In genomic region chr17:74272731-74273201, GRCh38 we compare ENCODE assay signal across 1 cellular context.
TF ChIP-seq lines count a peak whose summit lies in the region.

No MANE protein-coding gene starts in this region.

TF ChIP-seq in GM23338, 12 proteins besides CTCF, POLR2A, EP300 and RAD21 (continued from another document):
- TF ChIP-seq, protein P1, sequence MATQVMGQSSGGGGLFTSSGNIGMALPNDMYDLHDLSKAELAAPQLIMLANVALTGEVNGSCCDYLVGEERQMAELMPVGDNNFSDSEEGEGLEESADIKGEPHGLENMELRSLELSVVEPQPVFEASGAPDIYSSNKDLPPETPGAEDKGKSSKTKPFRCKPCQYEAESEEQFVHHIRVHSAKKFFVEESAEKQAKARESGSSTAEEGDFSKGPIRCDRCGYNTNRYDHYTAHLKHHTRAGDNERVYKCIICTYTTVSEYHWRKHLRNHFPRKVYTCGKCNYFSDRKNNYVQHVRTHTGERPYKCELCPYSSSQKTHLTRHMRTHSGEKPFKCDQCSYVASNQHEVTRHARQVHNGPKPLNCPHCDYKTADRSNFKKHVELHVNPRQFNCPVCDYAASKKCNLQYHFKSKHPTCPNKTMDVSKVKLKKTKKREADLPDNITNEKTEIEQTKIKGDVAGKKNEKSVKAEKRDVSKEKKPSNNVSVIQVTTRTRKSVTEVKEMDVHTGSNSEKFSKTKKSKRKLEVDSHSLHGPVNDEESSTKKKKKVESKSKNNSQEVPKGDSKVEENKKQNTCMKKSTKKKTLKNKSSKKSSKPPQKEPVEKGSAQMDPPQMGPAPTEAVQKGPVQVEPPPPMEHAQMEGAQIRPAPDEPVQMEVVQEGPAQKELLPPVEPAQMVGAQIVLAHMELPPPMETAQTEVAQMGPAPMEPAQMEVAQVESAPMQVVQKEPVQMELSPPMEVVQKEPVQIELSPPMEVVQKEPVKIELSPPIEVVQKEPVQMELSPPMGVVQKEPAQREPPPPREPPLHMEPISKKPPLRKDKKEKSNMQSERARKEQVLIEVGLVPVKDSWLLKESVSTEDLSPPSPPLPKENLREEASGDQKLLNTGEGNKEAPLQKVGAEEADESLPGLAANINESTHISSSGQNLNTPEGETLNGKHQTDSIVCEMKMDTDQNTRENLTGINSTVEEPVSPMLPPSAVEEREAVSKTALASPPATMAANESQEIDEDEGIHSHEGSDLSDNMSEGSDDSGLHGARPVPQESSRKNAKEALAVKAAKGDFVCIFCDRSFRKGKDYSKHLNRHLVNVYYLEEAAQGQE (IDR thresholded peaks at IDR 0.05; ENCODE audit: unreplicated experiment), result no peak
- TF ChIP-seq STAT1 (IDR thresholded peaks at IDR 0.05; ENCODE audit: unreplicated experiment) (no peak), ZNF331 (CRISPR knock-in tag; IDR thresholded peaks at IDR 0.05; ENCODE audit: low read depth) (no peak), JUNB (IDR thresholded peaks at IDR 0.05; ENCODE audit: unreplicated experiment) (no peak), POLR2AphosphoS5 (IDR thresholded peaks at IDR 0.05; ENCODE audit: low read depth) (no peak)
- TF ChIP-seq, protein P2, sequence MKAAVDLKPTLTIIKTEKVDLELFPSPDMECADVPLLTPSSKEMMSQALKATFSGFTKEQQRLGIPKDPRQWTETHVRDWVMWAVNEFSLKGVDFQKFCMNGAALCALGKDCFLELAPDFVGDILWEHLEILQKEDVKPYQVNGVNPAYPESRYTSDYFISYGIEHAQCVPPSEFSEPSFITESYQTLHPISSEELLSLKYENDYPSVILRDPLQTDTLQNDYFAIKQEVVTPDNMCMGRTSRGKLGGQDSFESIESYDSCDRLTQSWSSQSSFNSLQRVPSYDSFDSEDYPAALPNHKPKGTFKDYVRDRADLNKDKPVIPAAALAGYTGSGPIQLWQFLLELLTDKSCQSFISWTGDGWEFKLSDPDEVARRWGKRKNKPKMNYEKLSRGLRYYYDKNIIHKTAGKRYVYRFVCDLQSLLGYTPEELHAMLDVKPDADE (IDR thresholded peaks at IDR 0.05), result no peak
